In the genomic region with DNA sequence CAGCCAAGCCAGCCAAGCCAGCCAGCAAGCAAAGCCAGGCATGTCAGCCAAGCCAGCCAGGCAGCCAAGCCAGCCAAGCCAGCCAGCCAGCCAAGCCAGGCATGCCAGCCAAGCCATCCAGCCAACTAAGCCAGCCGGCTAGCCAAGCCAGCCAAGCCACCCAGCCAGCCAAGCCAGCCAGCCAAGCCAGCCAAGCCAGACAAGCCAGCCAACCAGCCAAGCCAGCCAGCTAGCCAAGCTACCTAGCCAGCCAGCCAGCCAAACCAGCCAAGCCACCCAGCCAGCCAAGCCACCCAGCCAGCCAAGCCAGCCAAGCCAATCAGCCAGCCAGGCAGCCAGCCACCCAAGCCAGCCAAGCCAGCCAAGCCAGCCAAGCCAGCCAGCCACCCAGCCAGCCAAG, we compare ENCODE assay signal across 8 cellular contexts.
DNase-seq lines count a peak whose midpoint lies in the region; ATAC-seq, FAIRE-seq and TF ChIP-seq lines count a peak whose summit lies in the region.
"Not testable (repeated sequence)": the region's sequence is repeated elsewhere in the genome, so short reads cannot be mapped to it uniquely, and the experiment has no call there.

No MANE protein-coding gene starts in this region.

- H3K27ac ChIP-seq in RWPE2 (ENCODE audit: poor library complexity, severe bottlenecking); coronary artery; endodermal cell (ENCODE audit: low read depth, low read length); kidney (ENCODE audit: low read depth in 2 of 2, low read length in 2 of 2); sigmoid colon: not testable (repeated sequence)

- not testable (repeated sequence) for H3K27ac Mint-ChIP-seq in endodermal cell, type B pancreatic cell

- DNase-seq in RWPE2 (ENCODE audit: low spot score) (peak; percentile 62), coronary artery (ENCODE audit: low spot score) (peak; percentile 70), endodermal cell (peak; percentile 5), left ventricle myocardium superior (peak; percentile 31), islet precursor cell (peak; percentile 7), kidney (peak; percentile 58), sigmoid colon (peak; percentile 75), type B pancreatic cell (ENCODE audit: extremely low spot score, unreplicated experiment) (peak; percentile 67)

- not testable (repeated sequence) for H3K4me3 Mint-ChIP-seq in endodermal cell, type B pancreatic cell

- not testable (repeated sequence) for H3K4me3 ChIP-seq in RWPE2 (ENCODE audit: severe bottlenecking); coronary artery; endodermal cell (ENCODE audit: low read length); kidney (ENCODE audit: low read length in 2 of 2); sigmoid colon

- not testable (repeated sequence) for H3K27me3 ChIP-seq in RWPE2 (ENCODE audit: insufficient read depth, poor library complexity, severe bottlenecking); endodermal cell (ENCODE audit: control insufficient read depth, insufficient read depth, low read length, poor library complexity, severe bottlenecking); sigmoid colon

- H3K9me3 ChIP-seq in RWPE2 (ENCODE audit: severe bottlenecking); endodermal cell (ENCODE audit: control insufficient read depth, low read length); kidney (ENCODE audit: control insufficient read depth in 1 of 2, low read length in 2 of 2); sigmoid colon: not testable (repeated sequence)

- intact Hi-C loops in left ventricle myocardium superior (cut with micrococcal nuclease); kidney (cut with DNase I); sigmoid colon (cut with DNase I): not testable (repeated sequence)

- not testable (repeated sequence) for FAIRE-seq in kidney (lab: Jason Lieb, UNC)

- not testable (repeated sequence) for H3K9ac ChIP-seq in endodermal cell (ENCODE audit: extremely low read depth, low read length, poor library complexity, severe bottlenecking); kidney (ENCODE audit: low read length in 2 of 2)

- 79 to 100% methylated on average over 1 of the region's 1 CpG for WGBS in endodermal cell (ENCODE audit: insufficient coverage in 1 of 2, insufficient read length in 1 of 2), 2 experiments
- WGBS in sigmoid colon, 2 donors, result 89 to 97% methylated on average over 1 of the region's 1 CpG

- not testable (repeated sequence) for H3K4me1 ChIP-seq in RWPE2 (ENCODE audit: insufficient read depth, poor library complexity, severe bottlenecking); endodermal cell (ENCODE audit: control insufficient read depth, insufficient read depth, low read length); kidney (ENCODE audit: control insufficient read depth in 1 of 2, insufficient read depth in 1 of 2, low read depth in 1 of 2, low read length in 2 of 2); sigmoid colon

- H3K27me3 Mint-ChIP-seq in endodermal cell (ENCODE audit: insufficient read depth); type B pancreatic cell: not testable (repeated sequence)

- not testable (repeated sequence) for H3K4me1 Mint-ChIP-seq in endodermal cell; type B pancreatic cell (ENCODE audit: unreplicated experiment)

- not testable (repeated sequence) for ATAC-seq in RWPE2 (ENCODE audit: low read depth); left ventricle myocardium superior

- not testable (repeated sequence) for TF ChIP-seq EP300 in sigmoid colon (IDR thresholded peaks at IDR 0.05)

- not testable (repeated sequence) for H3K36me3 Mint-ChIP-seq in endodermal cell (ENCODE audit: low read depth); type B pancreatic cell

- not testable (repeated sequence) for H3K36me3 ChIP-seq in RWPE2 (ENCODE audit: low read depth); endodermal cell (ENCODE audit: control insufficient read depth, insufficient read depth, low read length); kidney (ENCODE audit: control insufficient read depth in 1 of 2, insufficient read depth in 2 of 2, low read length in 2 of 2); sigmoid colon

- TF ChIP-seq CTCF in RWPE2 (IDR thresholded peaks at IDR 0.05; ENCODE audit: poor library complexity, severe bottlenecking); coronary artery (IDR thresholded peaks at IDR 0.05); endodermal cell (conservative IDR thresholded peaks at IDR 0.05); kidney (IDR thresholded peaks at IDR 0.05; ENCODE audit: borderline replicate concordance, extremely low read depth, insufficient read depth); sigmoid colon (IDR thresholded peaks at IDR 0.05); type B pancreatic cell (conservative IDR thresholded peaks at IDR 0.05): not testable (repeated sequence)

- peaks cover 18% of the 10 kb centered on the region for H3K9me3 Mint-ChIP-seq in endodermal cell
- not testable (repeated sequence) for H3K9me3 Mint-ChIP-seq in type B pancreatic cell

- not testable (repeated sequence) for TF ChIP-seq POLR2A in sigmoid colon (IDR thresholded peaks at IDR 0.05)

Comparison
In these comparisons a context has a peak if more than half of its experiments do, and no peak if none do; other contexts are left out.
1. DNase-seq: peak in every context shown above with its lines; median percentile 75 in sigmoid colon; 70 in coronary artery; 67 in type B pancreatic cell; 62 in RWPE2; 58 in kidney; 31 in left ventricle myocardium superior; 7 in islet precursor cell; 5 in endodermal cell.